In genomic region chr7:112572669-112573301, GRCh38 we compare ENCODE assay signal across 11 cellular contexts.
DNase-seq lines count a peak whose midpoint lies in the region; ATAC-seq, FAIRE-seq and TF ChIP-seq lines count a peak whose summit lies in the region.
"Had no signal": no experiment of that assay in that cellular context is flagged by ENCODE, and none has a peak within 500 bp of the region (broad histone marks: within the 10 kb centered on the region; RNA-seq: fewer than 3 reads in every experiment).

No MANE protein-coding gene starts in this region.

- H3K36me3 ChIP-seq in small intestine (ENCODE audit: control insufficient read depth in 2 of 2, insufficient read depth in 2 of 2, low read length in 2 of 2), result no peaks in the 10 kb centered on the region

- H3K36me3 Mint-ChIP-seq in osteocyte (ENCODE audit: unreplicated experiment) (no peaks in the 10 kb centered on the region), glutamatergic neuron (ENCODE audit: unreplicated experiment) (no peaks in the 10 kb centered on the region)

- H3K27ac ChIP-seq in small intestine (ENCODE audit: low read depth in 1 of 2, low read length in 1 of 2), result peak overlapping the region; percentile 16 to 80

- peaks cover 11% of the 10 kb centered on the region for H3K27me3 Mint-ChIP-seq in osteocyte (ENCODE audit: unreplicated experiment)
- no peaks in the 10 kb centered on the region for H3K27me3 Mint-ChIP-seq in glutamatergic neuron (ENCODE audit: unreplicated experiment)

- TF ChIP-seq CTCF in osteocyte (IDR thresholded peaks at IDR 0.05), result no peak
- TF ChIP-seq CTCF in glutamatergic neuron (IDR thresholded peaks at IDR 0.05; ENCODE audit: partially characterized antibody, unreplicated experiment), result no peak

- no peak overlapping the region for H3K4me3 ChIP-seq in small intestine (ENCODE audit: low read depth in 1 of 2, low read length in 2 of 2)

- H3K27ac Mint-ChIP-seq in osteocyte (ENCODE audit: unreplicated experiment), result no peak overlapping the region
- H3K27ac Mint-ChIP-seq in glutamatergic neuron (ENCODE audit: unreplicated experiment), result no peak overlapping the region

- H3K4me1 Mint-ChIP-seq in osteocyte (ENCODE audit: unreplicated experiment) (no peaks in the 10 kb centered on the region), glutamatergic neuron (ENCODE audit: low read depth, unreplicated experiment) (no peaks in the 10 kb centered on the region)

- DNase-seq in NCI-H345 (lab: John Stamatoyannopoulos, UW) (peak; percentile 68), small intestine (peak; percentile 98), osteocyte (ENCODE audit: extremely low spot score, unreplicated experiment) (no peak), glutamatergic neuron (no peak), germinal center (ENCODE audit: low spot score) (no peak)
- DNase-seq: cerebellar nuclear complex; NCI-H2081 treated with DMSO at 0.1 percent for 48 hours; stimulated activated CD4-positive, alpha-beta T cell treated with anti-CD3 and anti-CD28 coated beads, Interleukin-1b, Interleukin-23, amount 100 ng/mL, for 48 hours had no signal

- no peaks in the 10 kb centered on the region for H3K9me3 ChIP-seq in small intestine (ENCODE audit: control insufficient read depth, low read depth)

- H3K4me1 ChIP-seq in small intestine (ENCODE audit: control insufficient read depth in 2 of 2, insufficient read depth in 1 of 2, low read depth in 1 of 2, low read length in 1 of 2), result peaks cover 0 to 4% of the 10 kb centered on the region in 2 donors

- FAIRE-seq in small intestine (lab: Jason Lieb, UNC), result no peak
- FAIRE-seq: G401.6 had no signal

- H3K9me3 Mint-ChIP-seq in osteocyte (ENCODE audit: unreplicated experiment), result no peaks in the 10 kb centered on the region
- H3K9me3 Mint-ChIP-seq in glutamatergic neuron (ENCODE audit: unreplicated experiment), result peaks cover 1% of the 10 kb centered on the region

- no peaks in the 10 kb centered on the region for H3K27me3 ChIP-seq in small intestine (ENCODE audit: control insufficient read depth in 2 of 2, insufficient read depth in 2 of 2, low read length in 2 of 2)

- 18 to 27% (median 27%) methylated on average over 1 of the region's 1 CpG for WGBS in small intestine, 3 donors

- H3K4me3 Mint-ChIP-seq in osteocyte (ENCODE audit: unreplicated experiment), result no peak overlapping the region
- no peak overlapping the region for H3K4me3 Mint-ChIP-seq in glutamatergic neuron (ENCODE audit: unreplicated experiment)

- ATAC-seq in HG03342 (IDR thresholded peaks at IDR 0.05; ENCODE audit: unreplicated experiment) (peak; percentile 45), esophagus mucosa (peak; percentile 37)

Comparison
In these comparisons a context has a peak if more than half of its experiments do, and no peak if none do; other contexts are left out.
1. DNase-seq: peak in NCI-H345 (single experiment) and small intestine (single experiment); none in osteocyte (single experiment), glutamatergic neuron (single experiment) and germinal center (single experiment).